In genomic region chr3:16550676-16551341, GRCh38 we compare ENCODE assay signal across 8 cellular contexts. TPM values are rescaled to one million over a fixed set of nuclear protein-coding genes. Genes with fewer than 3 reads are reported as not detected.
DNase-seq lines count a peak whose midpoint lies in the region; ATAC-seq and TF ChIP-seq lines count a peak whose summit lies in the region.

No MANE protein-coding gene starts in this region.

- peak overlapping the region; percentile 36 for H3K4me3 Mint-ChIP-seq in nephron progenitor cell

- in situ Hi-C loops in Caki2 (cut with HindIII; ENCODE audit: low pct_unique_long_range_greater_than_20kb, low sequenced_read_pairs), result no loop called here

- intact Hi-C loops in esophagus squamous epithelium (cut with DNase I), result loop anchor here (5.0 kb wide), 1 partner anchor 264 kb away; no protein-coding TSS in a partner anchor

- H3K9ac ChIP-seq in HUES48 (ENCODE audit: low read depth, low read length), result peak overlapping the region; percentile 57; the same call in 1 of the 2 replicates

- no peaks in the 10 kb centered on the region for H3K36me3 ChIP-seq in HUES48 (ENCODE audit: control insufficient read depth, insufficient read depth, low read length)
- no peaks in the 10 kb centered on the region for H3K36me3 ChIP-seq in esophagus squamous epithelium

- ATAC-seq in GM21367 (IDR thresholded peaks at IDR 0.05; ENCODE audit: unreplicated experiment), result peak; percentile 63
- peak; percentile 98 for ATAC-seq in stimulated activated naive CD8-positive, alpha-beta T cell treated with anti-CD3 and anti-CD28 coated beads, Interleukin-15, Interleukin-2, amounts not matched to agents 100 U/mL and 50 U/mL, for 24 hours

- H3K4me1 Mint-ChIP-seq in nephron progenitor cell, result peaks cover 19% of the 10 kb centered on the region

- H3K9me3 ChIP-seq in HUES48 (ENCODE audit: control insufficient read depth, insufficient read depth, low read length) (no peaks in the 10 kb centered on the region), esophagus squamous epithelium (no peaks in the 10 kb centered on the region)

- H3K4me3 ChIP-seq in HUES48 (ENCODE audit: low read depth, low read length) (peak overlapping the region; percentile 24; the same call in 1 of the 2 replicates), esophagus squamous epithelium (peak overlapping the region in 2 of 4 donors; percentile 4 to 22)

- no peak overlapping the region for H3K27ac ChIP-seq in HUES48 (ENCODE audit: low read depth, low read length)
- peak overlapping the region in 1 of 4 donors; percentile 48 for H3K27ac ChIP-seq in esophagus squamous epithelium

- H3K27me3 ChIP-seq in HUES48 (ENCODE audit: control insufficient read depth, insufficient read depth, low read length) (no peaks in the 10 kb centered on the region), esophagus squamous epithelium (no peaks in the 10 kb centered on the region)

- TF ChIP-seq POLR2A in esophagus squamous epithelium (IDR thresholded peaks at IDR 0.05), result no peak

- peak; percentile 75 to 91 (median 78) for TF ChIP-seq CTCF in esophagus squamous epithelium (IDR thresholded peaks at IDR 0.05)
- peak; percentile 95 for TF ChIP-seq CTCF in nephron progenitor cell (IDR thresholded peaks at IDR 0.05)

- DNase-seq in Caki2 (ENCODE audit: low read depth), result peak; percentile 60
- peak; percentile 94 for DNase-seq in OCI-M1 (lab: John Stamatoyannopoulos, UW)
- DNase-seq in activated T-cell treated with anti-CD3 and anti-CD28 coated beads for 24 hours (ENCODE audit: low read depth), result peak; percentile 72
- peak; percentile 1 for DNase-seq in esophagus squamous epithelium (lab: John Stamatoyannopoulos, UW)
- DNase-seq in nephron progenitor cell, result peak; percentile 73
- peak; percentile 79 for DNase-seq in stimulated activated naive CD8-positive, alpha-beta T cell treated with anti-CD3 and anti-CD28 coated beads, Interleukin-15, Interleukin-2, amounts not matched to agents 100 U/mL and 50 U/mL, for 24 hours

- 9 to 12% methylated on average over 7 of the region's 7 CpGs for WGBS in esophagus squamous epithelium, 2 donors

- peaks cover 4% of the 10 kb centered on the region for H3K27me3 Mint-ChIP-seq in nephron progenitor cell (ENCODE audit: low read depth, poor library complexity)

- H3K36me3 Mint-ChIP-seq in nephron progenitor cell (ENCODE audit: low read depth), result no peaks in the 10 kb centered on the region

- peaks cover 10% of the 10 kb centered on the region for H3K4me1 ChIP-seq in HUES48 (ENCODE audit: control insufficient read depth, insufficient read depth, low read length)
- peaks cover 0 to 12% (median 6%) of the 10 kb centered on the region in 3 donors for H3K4me1 ChIP-seq in esophagus squamous epithelium

- peaks cover 14% of the 10 kb centered on the region for H3K9me3 Mint-ChIP-seq in nephron progenitor cell

- peak overlapping the region; percentile 84 for H3K27ac Mint-ChIP-seq in nephron progenitor cell

RNA-seq across cellular contexts. Expression of gene RFTN1, which starts 37.3 kb away (rescaled TPM):
- 6.0 and 9.7 TPM in 2 replicates for total RNA-seq in Caki2 (2014; rRNA removed; shearing (Covaris generic); ENCODE audit: low replicate concordance)
- 10 to 100 TPM in 2 of 4 donors, 1 to 10 TPM in 2; 5.0 to 22.7 (median 12.4) TPM for total RNA-seq in esophagus squamous epithelium

RNA-seq across cellular contexts. Expression of gene DAZL, which starts 54.4 kb away (rescaled TPM):
- total RNA-seq in Caki2 (2014; rRNA removed; shearing (Covaris generic); ENCODE audit: low replicate concordance), result not detected in 2 replicates
- not detected for total RNA-seq in esophagus squamous epithelium

Comparison
In these comparisons a context has a peak if more than half of its experiments do, and no peak if none do; other contexts are left out.
1. DNase-seq: peak in every context shown above with its lines; median percentile 94 in OCI-M1; 79 in stimulated activated naive CD8-positive, alpha-beta T cell treated with anti-CD3 and anti-CD28 coated beads, Interleukin-15, Interleukin-2, amounts not matched to agents 100 U/mL and 50 U/mL, for 24 hours; 73 in nephron progenitor cell; 72 in activated T-cell treated with anti-CD3 and anti-CD28 coated beads for 24 hours; 60 in Caki2; 1 in esophagus squamous epithelium.